8 cellular contexts compared by ENCODE assay signal in the genomic region with DNA sequence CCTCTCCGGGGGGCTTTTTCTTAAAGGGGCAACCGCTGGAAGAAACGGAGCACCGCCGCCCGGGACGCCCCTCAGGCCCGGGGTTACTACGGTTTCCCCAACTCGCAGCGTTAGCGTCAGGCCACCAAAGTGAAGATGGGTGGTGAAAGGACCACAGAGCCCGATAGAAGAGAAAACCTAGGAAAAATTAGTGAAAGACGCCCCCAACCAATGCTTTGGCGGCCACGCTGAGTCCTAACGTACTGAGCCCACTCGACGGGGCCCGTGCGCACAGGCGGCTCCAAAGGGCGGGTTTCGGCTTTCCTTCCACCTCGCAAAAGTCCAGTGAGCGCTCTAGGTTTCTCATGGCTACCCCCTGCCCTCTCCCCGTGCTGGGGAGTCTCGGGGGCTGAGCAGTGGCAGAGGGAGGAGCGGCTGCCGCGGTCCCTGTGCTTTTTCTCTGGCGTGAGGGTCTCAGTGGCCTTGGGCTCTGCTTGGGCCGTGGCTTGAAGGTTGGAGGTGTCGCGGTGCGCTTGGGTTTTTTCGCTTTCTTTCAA. TPM values are rescaled to one million over a fixed set of nuclear protein-coding genes. Genes with fewer than 3 reads are reported as not detected.
DNase-seq lines count a peak whose midpoint lies in the region; ATAC-seq and TF ChIP-seq lines count a peak whose summit lies in the region.

No MANE protein-coding gene starts in this region.

- ATAC-seq in HG03039 (IDR thresholded peaks at IDR 0.05; ENCODE audit: unreplicated experiment), result peak; percentile 14
- ATAC-seq in esophagus mucosa, result peak; percentile 19
- ATAC-seq in GM18519 (IDR thresholded peaks at IDR 0.05; ENCODE audit: low FRiP score, unreplicated experiment), result no peak

- DNase-seq in activated T-cell treated with anti-CD3 and anti-CD28 coated beads for 1 hour (ENCODE audit: low read depth) (peak; percentile 33), GM13976 (ENCODE audit: low spot score) (no peak)
- no peak for DNase-seq in activated T-cell treated with anti-CD3 and anti-CD28 coated beads, Interleukin-2, amount 50 U/mL, for 48 hours

- H3K36me3 ChIP-seq in neutrophil, result no peaks in the 10 kb centered on the region

- H3K9me3 ChIP-seq in neutrophil, result no peaks in the 10 kb centered on the region

- H3K27me3 ChIP-seq in neutrophil, result no peaks in the 10 kb centered on the region

- in situ Hi-C loops in GM13976 (cut with MboI; ENCODE audit: low sequenced_read_pairs, unreplicated experiment), result no loop called here

- H3K4me1 ChIP-seq in neutrophil (ENCODE audit: control insufficient read depth in 1 of 2, insufficient read depth in 1 of 2, low read depth in 1 of 2, low read length in 1 of 2), result peaks cover 52 to 62% of the 10 kb centered on the region in 2 experiments

- TF ChIP-seq CTCF in VCaP (conservative IDR thresholded peaks at IDR 0.05) (no peak), neutrophil (IDR thresholded peaks at IDR 0.05) (no peak), GM13976 (IDR thresholded peaks at IDR 0.05; ENCODE audit: borderline replicate concordance, control extremely low read depth, extremely low read depth, insufficient read depth, missing control alignments) (no peak)

- H3K4me3 ChIP-seq in neutrophil (ENCODE audit: low read depth in 1 of 2, low read length in 1 of 2), result peak overlapping the region; percentile 93 to 99

- peak overlapping the region; percentile 100 for H3K27ac ChIP-seq in VCaP
- peak overlapping the region; percentile 100 for H3K27ac ChIP-seq in neutrophil

RNA-seq across cellular contexts. Expression of gene SPEN, which starts 12.2 kb away (rescaled TPM):
- 25.1 TPM for total RNA-seq in esophagus mucosa

RNA-seq across cellular contexts. Expression of gene UQCRHL, which starts 27.8 kb away (rescaled TPM):
- total RNA-seq in esophagus mucosa, result 1.6 TPM
